Comparison of ENCODE assay signal across 12 cellular contexts in genomic region chr1:63829349-63830327, GRCh38. TPM values are rescaled to one million over a fixed set of nuclear protein-coding genes. Genes with fewer than 3 reads are reported as not detected.
DNase-seq lines count a peak whose midpoint lies in the region; ATAC-seq and TF ChIP-seq lines count a peak whose summit lies in the region.
"Had no signal": no experiment of that assay in that cellular context is flagged by ENCODE, and none has a peak within 500 bp of the region (broad histone marks: within the 10 kb centered on the region; RNA-seq: fewer than 3 reads in every experiment).

No MANE protein-coding gene starts in this region.

- no peaks in the 10 kb centered on the region for H3K27me3 ChIP-seq in GM23248 (replicated peaks; ENCODE audit: insufficient read depth)
- no peaks in the 10 kb centered on the region for H3K27me3 ChIP-seq in body of pancreas
- no peaks in the 10 kb centered on the region for H3K27me3 ChIP-seq in stomach smooth muscle (ENCODE audit: control insufficient read depth in 1 of 2, insufficient read depth in 2 of 2, low read length in 2 of 2)

- H3K9me3 ChIP-seq in GM23248 (ENCODE audit: low read depth) (no peaks in the 10 kb centered on the region), body of pancreas (no peaks in the 10 kb centered on the region), stomach smooth muscle (ENCODE audit: control insufficient read depth in 2 of 2, low read length in 2 of 2) (no peaks in the 10 kb centered on the region)

- TF ChIP-seq CTCF in body of pancreas (IDR thresholded peaks at IDR 0.05) = no peak

- WGBS in GM23248 (ENCODE audit: low coverage in 1 of 2, low lambda C conversion rate in 2 of 2, missing lambda C conversion rate in 2 of 2), 2 experiments = 92% methylated on average over 11 of the region's 11 CpGs
- WGBS in body of pancreas, 2 donors = 73 to 74% methylated on average over 11 of the region's 11 CpGs

- H3K9me2 ChIP-seq in GM23248 (ENCODE audit: insufficient read depth) = no peaks in the 10 kb centered on the region

- peak; percentile 49 for DNase-seq in GM23248
- DNase-seq in body of pancreas = peak in 3 of 4 donors; percentile 39 to 46 (median 41)
- DNase-seq in left colon = no peak
- no peak for DNase-seq in activated CD8-positive, alpha-beta memory T cell treated with anti-CD3 and anti-CD28 coated beads for 24 hours
- no peak for DNase-seq in activated CD8-positive, alpha-beta T cell treated with anti-CD3 and anti-CD28 coated beads, Interleukin-2, amount 10 ng/mL, durations not matched to agents 7 days and 5 days
- no peak for DNase-seq in stimulated activated CD4-positive, alpha-beta T cell treated with anti-CD3 and anti-CD28 coated beads, Interleukin-2, amount 100 ng/mL, for 24 hours
- DNase-seq: NCI-H2029 treated with DMSO at 0.1 percent for 48 hours had no signal

- H3K79me2 ChIP-seq in GM23248 (ENCODE audit: insufficient read depth) = peaks cover 5% of the 10 kb centered on the region

- TF ChIP-seq POLR2A in body of pancreas (IDR thresholded peaks at IDR 0.05) = no peak

- CTCF ChIA-PET in activated CD8-positive, alpha-beta T cell treated with anti-CD3 and anti-CD28 coated beads, Interleukin-2, amount 10 ng/mL, durations not matched to agents 7 days and 5 days (lab: Charles Lee) = no interaction called here

- H3K4me2 ChIP-seq in GM23248 (ENCODE audit: unreplicated experiment) = no peak overlapping the region

- POLR2A ChIA-PET in activated CD8-positive, alpha-beta T cell treated with anti-CD3 and anti-CD28 coated beads, Interleukin-2, amount 10 ng/mL, durations not matched to agents 7 days and 5 days (lab: Charles Lee) = no interaction called here

- in situ Hi-C loops in GM23248 (cut with MboI) = no loop called here

- intact Hi-C loops in body of pancreas (cut with DNase I) = no loop called here
- intact Hi-C loops in left colon (cut with DNase I, micrococcal nuclease) = no loop called here

- H3K27me3 Mint-ChIP-seq in activated CD8-positive, alpha-beta T cell treated with anti-CD3 and anti-CD28 coated beads, Interleukin-2, amount 10 ng/mL, durations not matched to agents 7 days and 5 days (ENCODE audit: low read depth) = peaks cover 2% of the 10 kb centered on the region

- H2AFZ ChIP-seq in GM23248 = no peak overlapping the region

- peaks cover 32% of the 10 kb centered on the region for H3K4me1 ChIP-seq in GM23248 (ENCODE audit: insufficient read depth)
- H3K4me1 ChIP-seq in body of pancreas = peaks cover 32% of the 10 kb centered on the region
- peaks cover 26% of the 10 kb centered on the region for H3K4me1 ChIP-seq in stomach smooth muscle (ENCODE audit: control insufficient read depth, insufficient read depth, low read length)

- H3K9ac ChIP-seq in GM23248 (no peak overlapping the region), stomach smooth muscle (ENCODE audit: low read length in 2 of 2) (peak overlapping the region in 1 of 2 donors; percentile 3)

- H3K36me3 ChIP-seq in GM23248 (ENCODE audit: low read depth) (no peaks in the 10 kb centered on the region; the same call in 1 of the 2 replicates), body of pancreas (replicated peaks in 1 of 2; ENCODE audit: insufficient read depth in 1 of 2, low read depth in 2 of 2) (no peaks in the 10 kb centered on the region), stomach smooth muscle (ENCODE audit: control insufficient read depth in 2 of 2, insufficient read depth in 2 of 2, low read length in 2 of 2) (no peaks in the 10 kb centered on the region)

- ATAC-seq in body of pancreas = no peak
- ATAC-seq in left colon = peak; percentile 91
- ATAC-seq in activated CD8-positive, alpha-beta T cell treated with anti-CD3 and anti-CD28 coated beads, Interleukin-2, amount 10 ng/mL, durations not matched to agents 7 days and 5 days = no peak
- ATAC-seq in HG03520 (IDR thresholded peaks at IDR 0.05; ENCODE audit: unreplicated experiment) = no peak
- ATAC-seq: K562 had no signal

- H4K20me1 ChIP-seq in GM23248 (ENCODE audit: insufficient read depth) = no peaks in the 10 kb centered on the region; the same call in 1 of the 2 replicates

- H3K9me3 Mint-ChIP-seq in activated CD8-positive, alpha-beta T cell treated with anti-CD3 and anti-CD28 coated beads, Interleukin-2, amount 10 ng/mL, durations not matched to agents 7 days and 5 days (ENCODE audit: insufficient read depth) = no peaks in the 10 kb centered on the region
- H3K9me3 Mint-ChIP-seq: T-helper 1 cell treated with Interleukin-12 subunit alpha and Interleukin-12 subunit beta and Interleukin-4 antibody, amounts not matched to agents 30 μg/mL and 1 μg/mL, for 36 hours had no signal

- no peak overlapping the region for H3K4me3 Mint-ChIP-seq in activated CD8-positive, alpha-beta T cell treated with anti-CD3 and anti-CD28 coated beads, Interleukin-2, amount 10 ng/mL, durations not matched to agents 7 days and 5 days
- H3K4me3 Mint-ChIP-seq: activated naive CD8-positive, alpha-beta T cell; T-helper 1 cell treated with Interleukin-12 subunit alpha and Interleukin-12 subunit beta and Interleukin-4 antibody, amounts not matched to agents 30 μg/mL and 1 μg/mL, for 36 hours had no signal

- H3K27ac Mint-ChIP-seq in activated CD8-positive, alpha-beta T cell treated with anti-CD3 and anti-CD28 coated beads, Interleukin-2, amount 10 ng/mL, durations not matched to agents 7 days and 5 days = no peak overlapping the region
- H3K27ac Mint-ChIP-seq: activated naive CD8-positive, alpha-beta T cell; T-helper 1 cell treated with Interleukin-12 subunit alpha and Interleukin-12 subunit beta and Interleukin-4 antibody, amounts not matched to agents 30 μg/mL and 1 μg/mL, for 36 hours had no signal

- peaks cover 41% of the 10 kb centered on the region for H3F3A ChIP-seq in GM23248 (ENCODE audit: insufficient read depth)

- H3K27ac ChIP-seq in GM23248 = no peak overlapping the region
- H3K27ac ChIP-seq in body of pancreas = no peak overlapping the region
- H3K27ac ChIP-seq in stomach smooth muscle (ENCODE audit: low read length) = peak overlapping the region; percentile 32

- no peaks in the 10 kb centered on the region for H3K36me3 Mint-ChIP-seq in activated CD8-positive, alpha-beta T cell treated with anti-CD3 and anti-CD28 coated beads, Interleukin-2, amount 10 ng/mL, durations not matched to agents 7 days and 5 days (ENCODE audit: low read depth)
- H3K36me3 Mint-ChIP-seq: activated naive CD8-positive, alpha-beta T cell had no signal

- no peaks in the 10 kb centered on the region for H3K4me1 Mint-ChIP-seq in activated CD8-positive, alpha-beta T cell treated with anti-CD3 and anti-CD28 coated beads, Interleukin-2, amount 10 ng/mL, durations not matched to agents 7 days and 5 days (ENCODE audit: low read depth)

- no peak overlapping the region for H3K4me3 ChIP-seq in GM23248
- no peak overlapping the region for H3K4me3 ChIP-seq in body of pancreas
- H3K4me3 ChIP-seq in stomach smooth muscle (ENCODE audit: low read length in 2 of 2) = peak overlapping the region in 1 of 2 donors; percentile 52
- H3K4me3 ChIP-seq: K562 had no signal

RNA-seq across cellular contexts. Expression of gene ROR1, which starts 55.8 kb away (rescaled TPM):
- 12.0 and 20.9 TPM in 2 replicates for total RNA-seq in GM23248 (2014; rRNA removed; shearing (Covaris generic))
- polyA plus RNA-seq in GM23248 (2016; fragmentation: Nextera tagmentation; extraction: Ambion mirVana) = 12.6 and 13.3 TPM in 2 replicates
- total RNA-seq in body of pancreas (10 to 100 TPM; 26.7 to 56.0 TPM), left colon (1 to 10 TPM; 5.1 to 7.1 TPM)
- total RNA-seq in activated CD8-positive, alpha-beta T cell treated with anti-CD3 and anti-CD28 coated beads, Interleukin-2, amount 10 ng/mL, durations not matched to agents 7 days and 5 days = not detected
- polyA plus RNA-seq: K562 had no signal

Comparison
In these comparisons a context has a peak if more than half of its experiments do, and no peak if none do; other contexts are left out.
1. DNase-seq: peak in GM23248 (single experiment) and body of pancreas (3 of 4); none in left colon (0 of 2), activated CD8-positive, alpha-beta memory T cell treated with anti-CD3 and anti-CD28 coated beads for 24 hours (single experiment), activated CD8-positive, alpha-beta T cell treated with anti-CD3 and anti-CD28 coated beads, Interleukin-2, amount 10 ng/mL, durations not matched to agents 7 days and 5 days (single experiment) and stimulated activated CD4-positive, alpha-beta T cell treated with anti-CD3 and anti-CD28 coated beads, Interleukin-2, amount 100 ng/mL, for 24 hours (0 of 2).
2. RNA of gene ROR1, which starts 55.8 kb away (total RNA-seq): 26.7 to 56.0 TPM in body of pancreas, 12.0 to 20.9 TPM in GM23248 and 5.1 to 7.1 TPM in left colon; not detected in activated CD8-positive, alpha-beta T cell treated with anti-CD3 and anti-CD28 coated beads, Interleukin-2, amount 10 ng/mL, durations not matched to agents 7 days and 5 days; every median in the first group is over 4 times any median in the second.